1 cellular context compared by ENCODE assay signal in genomic region chr1:47409311-47410085, GRCh38.
TF ChIP-seq lines count a peak whose summit lies in the region.

No MANE protein-coding gene starts in this region.

TF ChIP-seq in HepG2, 621 proteins besides CTCF, POLR2A, EP300 and RAD21:
- TF ChIP-seq ZNF274 (CRISPR knock-in tag; IDR thresholded peaks at IDR 0.05) (no peak), ZNF691 (CRISPR knock-in tag; IDR thresholded peaks at IDR 0.05; ENCODE audit: borderline replicate concordance, low read depth) (no peak), ZEB1 (IDR thresholded peaks at IDR 0.05; ENCODE audit: insufficient replicate concordance, low read depth) (no peak), HOXA5 (CRISPR knock-in tag; IDR thresholded peaks at IDR 0.05) (no peak), ATF1 (CRISPR knock-in tag; IDR thresholded peaks at IDR 0.05) (no peak), HNRNPL (IDR thresholded peaks at IDR 0.05; ENCODE audit: low read depth, low read length) (no peak), PHB2 (IDR thresholded peaks at IDR 0.05; ENCODE audit: partially characterized antibody) (no peak), ZNF609 (CRISPR knock-in tag; IDR thresholded peaks at IDR 0.05; ENCODE audit: borderline replicate concordance) (no peak), SOX13 (IDR thresholded peaks at IDR 0.05) (no peak), SOX13 (CRISPR knock-in tag; conservative IDR thresholded peaks at IDR 0.05 in 1 of 2, IDR thresholded peaks at IDR 0.05 in 1 of 2) (no peak), HDAC1 (CRISPR knock-in tag; IDR thresholded peaks at IDR 0.05) (no peak), PAX8 (CRISPR knock-in tag; IDR thresholded peaks at IDR 0.05; ENCODE audit: borderline replicate concordance) (no peak), HNRNPUL1 (IDR thresholded peaks at IDR 0.05; ENCODE audit: low read depth, low read length) (no peak), ZNF343 (CRISPR knock-in tag; IDR thresholded peaks at IDR 0.05) (no peak), EED (CRISPR knock-in tag; IDR thresholded peaks at IDR 0.05) (no peak), ZC3H4 (CRISPR knock-in tag; IDR thresholded peaks at IDR 0.05; ENCODE audit: borderline replicate concordance) (no peak), MATR3 (CRISPR knock-in tag; IDR thresholded peaks at IDR 0.05) (no peak)
TF ChIP-seq in HepG2: peak in this region for 0.
